In genomic region chr1:44784094-44785026, GRCh38 we compare ENCODE assay signal across 1 cellular context.
TF ChIP-seq lines count a peak whose summit lies in the region.

No MANE protein-coding gene starts in this region.

TF ChIP-seq in GM12878, 131 proteins besides CTCF, POLR2A, EP300 and RAD21 (continued from another document and continues in another):
- no peak for TF ChIP-seq E2F8 (IDR thresholded peaks at IDR 0.05; ENCODE audit: low read depth, partially characterized antibody)
- no peak for TF ChIP-seq ZNF24 (IDR thresholded peaks at IDR 0.05)
- TF ChIP-seq BCL3 (IDR thresholded peaks at IDR 0.05; ENCODE audit: borderline replicate concordance, insufficient read depth, low read depth, low read length, poor library complexity, severe bottlenecking): peak; percentile 16
- no peak for TF ChIP-seq SREBF1 (IDR thresholded peaks at IDR 0.05; ENCODE audit: low read length)
- no peak for TF ChIP-seq MYB (IDR thresholded peaks at IDR 0.05; ENCODE audit: borderline replicate concordance, low read depth, low read length)
- TF ChIP-seq ATF3 (IDR thresholded peaks at IDR 0.05; ENCODE audit: borderline replicate concordance, extremely low read depth, low read depth, low read length): no peak
- TF ChIP-seq YY1 (IDR thresholded peaks at IDR 0.05; ENCODE audit: low read depth, low read length): peak; percentile 54; the same call in 1 of the 2 replicates
- TF ChIP-seq PKNOX1 (IDR thresholded peaks at IDR 0.05): no peak
- no peak for TF ChIP-seq CEBPB (IDR thresholded peaks at IDR 0.05; ENCODE audit: borderline replicate concordance in 1 of 2, low read depth in 2 of 2, low read length in 2 of 2)
- TF ChIP-seq YBX1 (IDR thresholded peaks at IDR 0.05): no peak
- no peak for TF ChIP-seq CREB1 (IDR thresholded peaks at IDR 0.05; ENCODE audit: low read depth)
- no peak for TF ChIP-seq ZNF592 (IDR thresholded peaks at IDR 0.05)
- no peak for TF ChIP-seq NKRF (conservative IDR thresholded peaks at IDR 0.05)
- TF ChIP-seq MEF2A (IDR thresholded peaks at IDR 0.05; ENCODE audit: insufficient read depth, low read depth, low read length): no peak
- no peak for TF ChIP-seq RBBP5 (conservative IDR thresholded peaks at IDR 0.05)
- TF ChIP-seq ASH2L (IDR thresholded peaks at IDR 0.05; ENCODE audit: borderline replicate concordance, low read depth): no peak
- no peak for TF ChIP-seq PML (IDR thresholded peaks at IDR 0.05; ENCODE audit: low read length)
- TF ChIP-seq SPI1 (IDR thresholded peaks at IDR 0.05; ENCODE audit: borderline replicate concordance, insufficient read depth, low read depth, low read length): no peak
- TF ChIP-seq KAT2A (conservative IDR thresholded peaks at IDR 0.05; ENCODE audit: control insufficient read depth, low read depth, low read length): no peak
- TF ChIP-seq FOXM1 (IDR thresholded peaks at IDR 0.05; ENCODE audit: low read depth, low read length): no peak
- TF ChIP-seq E2F4 (IDR thresholded peaks at IDR 0.05; ENCODE audit: low read depth, low read length): no peak
- no peak for TF ChIP-seq LARP7 (IDR thresholded peaks at IDR 0.05)
- TF ChIP-seq REST (IDR thresholded peaks at IDR 0.05; ENCODE audit: low read depth, low read length): no peak
- no peak for TF ChIP-seq RAD51 (IDR thresholded peaks at IDR 0.05)
- peak; percentile 52; the same call in 1 of the 2 replicates for TF ChIP-seq MXI1 (IDR thresholded peaks at IDR 0.05; ENCODE audit: low read depth, low read length)
- TF ChIP-seq PAX5 (IDR thresholded peaks at IDR 0.05; ENCODE audit: borderline replicate concordance, low read depth, low read length): no peak
- TF ChIP-seq HSF1 (IDR thresholded peaks at IDR 0.05; ENCODE audit: low read depth, low read length): no peak
- no peak for TF ChIP-seq KDM1A (IDR thresholded peaks at IDR 0.05; ENCODE audit: borderline replicate concordance)
- TF ChIP-seq GATAD2B (conservative IDR thresholded peaks at IDR 0.05; ENCODE audit: low read depth): no peak
- no peak for TF ChIP-seq NRF1 (conservative IDR thresholded peaks at IDR 0.05; ENCODE audit: low read depth, low read length)
- TF ChIP-seq SMC3 (IDR thresholded peaks at IDR 0.05; ENCODE audit: borderline replicate concordance, low read length): no peak
- TF ChIP-seq NFYA (IDR thresholded peaks at IDR 0.05; ENCODE audit: borderline replicate concordance, low read depth, low read length): no peak
- no peak for TF ChIP-seq SMAD5 (IDR thresholded peaks at IDR 0.05; ENCODE audit: low read depth)
- no peak for TF ChIP-seq HDAC6 (IDR thresholded peaks at IDR 0.05; ENCODE audit: unreplicated experiment)
- no peak for TF ChIP-seq ZSCAN29 (IDR thresholded peaks at IDR 0.05)
- no peak for TF ChIP-seq SKIL (IDR thresholded peaks at IDR 0.05; ENCODE audit: low read depth, poor library complexity, severe bottlenecking)
- no peak for TF ChIP-seq KLF5 (IDR thresholded peaks at IDR 0.05; ENCODE audit: partially characterized antibody)
